In the genomic region with DNA sequence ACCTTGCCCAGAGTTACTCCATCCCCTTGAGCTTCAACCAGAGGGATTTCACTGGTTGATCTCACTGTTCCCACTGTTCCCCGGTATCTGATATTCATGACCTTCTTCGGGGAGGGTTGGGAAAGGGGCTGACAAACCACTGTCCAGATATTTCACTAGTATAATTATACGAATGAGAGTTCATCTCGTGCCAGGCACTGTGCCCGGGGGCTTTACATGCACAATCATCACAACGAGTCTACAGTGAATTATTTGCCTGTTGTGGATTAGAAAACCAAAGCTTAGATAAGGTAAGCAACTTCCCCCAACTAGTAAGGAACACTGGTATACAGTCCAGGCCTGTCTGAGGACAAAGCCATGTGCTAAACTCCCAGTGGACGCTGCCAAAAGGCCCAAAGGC, we compare ENCODE assay signal across 1 cellular context.
TF ChIP-seq lines count a peak whose summit lies in the region.

No MANE protein-coding gene starts in this region.

TF ChIP-seq in SK-N-SH treated with all-trans-retinoic acid at 6 μM for 48 hours, 23 proteins besides CTCF, POLR2A, EP300 and RAD21 (continued from another document):
- TF ChIP-seq CSDC2 (CRISPR knock-in tag; IDR thresholded peaks at IDR 0.05) (no peak), BACH2 (CRISPR knock-in tag; IDR thresholded peaks at IDR 0.05; ENCODE audit: borderline replicate concordance) (no peak)
